13 cellular contexts compared by ENCODE assay signal in the genomic region with DNA sequence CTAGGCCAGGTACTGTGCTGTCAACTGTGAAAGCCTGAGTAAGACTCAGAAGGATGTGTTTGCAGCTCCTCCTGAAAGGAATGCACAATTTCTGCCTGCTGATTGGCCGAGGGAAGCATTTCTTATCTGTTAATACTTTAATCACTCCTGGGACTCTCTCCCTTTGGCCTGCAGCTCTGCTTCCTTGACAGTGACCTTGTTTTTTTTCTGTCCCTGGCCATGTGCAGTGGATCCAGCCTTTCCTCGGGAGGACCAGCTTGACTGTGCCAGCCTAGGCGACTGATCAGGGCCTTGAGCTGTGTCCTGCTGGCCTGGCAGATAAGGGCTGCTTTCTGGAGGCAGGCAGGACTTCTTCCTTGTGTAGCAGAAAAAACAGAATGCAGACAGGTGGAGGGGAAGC. TPM values are rescaled to one million over a fixed set of nuclear protein-coding genes. Genes with fewer than 3 reads are reported as not detected.
DNase-seq lines count a peak whose midpoint lies in the region; ATAC-seq and TF ChIP-seq lines count a peak whose summit lies in the region.
"Had no signal": no experiment of that assay in that cellular context is flagged by ENCODE, and none has a peak within 500 bp of the region (broad histone marks: within the 10 kb centered on the region; RNA-seq: fewer than 3 reads in every experiment).

No MANE protein-coding gene starts in this region.

- H3K9me3 Mint-ChIP-seq in activated CD8-positive, alpha-beta memory T cell treated with anti-CD3 and anti-CD28 coated beads, Interleukin-2, amount 10 ng/mL, durations not matched to agents 7 days and 5 days (ENCODE audit: low read depth), result peaks cover 5% of the 10 kb centered on the region

- H3K4me3 ChIP-seq in left ventricle myocardium inferior, result no peak overlapping the region
- H3K4me3 ChIP-seq: A549, skin epidermis had no signal

- peaks cover 95% of the 10 kb centered on the region for H3K4me1 ChIP-seq in left ventricle myocardium inferior
- H3K4me1 ChIP-seq: A549 had no signal

- H3K36me3 ChIP-seq in left ventricle myocardium inferior, result no peaks in the 10 kb centered on the region

- H3K4me1 Mint-ChIP-seq in activated CD8-positive, alpha-beta memory T cell treated with anti-CD3 and anti-CD28 coated beads, Interleukin-2, amount 10 ng/mL, durations not matched to agents 7 days and 5 days, result peaks cover 19% of the 10 kb centered on the region

- H3K27ac Mint-ChIP-seq in activated CD8-positive, alpha-beta memory T cell treated with anti-CD3 and anti-CD28 coated beads, Interleukin-2, amount 10 ng/mL, durations not matched to agents 7 days and 5 days, result no peak overlapping the region

- peak; percentile 50 for ATAC-seq in omental fat pad (ENCODE audit: low FRiP score)
- ATAC-seq in activated CD8-positive, alpha-beta memory T cell treated with anti-CD3 and anti-CD28 coated beads, Interleukin-2, amount 10 ng/mL, durations not matched to agents 7 days and 5 days, result no peak
- ATAC-seq: A549 had no signal

- H3K27me3 Mint-ChIP-seq in activated CD8-positive, alpha-beta memory T cell treated with anti-CD3 and anti-CD28 coated beads, Interleukin-2, amount 10 ng/mL, durations not matched to agents 7 days and 5 days, result no peaks in the 10 kb centered on the region
- H3K27me3 Mint-ChIP-seq: activated naive CD8-positive, alpha-beta T cell had no signal

- H3K36me3 Mint-ChIP-seq in activated CD8-positive, alpha-beta memory T cell treated with anti-CD3 and anti-CD28 coated beads, Interleukin-2, amount 10 ng/mL, durations not matched to agents 7 days and 5 days, result peaks cover 42% of the 10 kb centered on the region

- TF ChIP-seq CTCF in VCaP (conservative IDR thresholded peaks at IDR 0.05), result no peak
- no peak for TF ChIP-seq CTCF in left ventricle myocardium inferior (IDR thresholded peaks at IDR 0.05; ENCODE audit: borderline replicate concordance)
- no peak for TF ChIP-seq CTCF in omental fat pad (IDR thresholded peaks at IDR 0.05)

- no peaks in the 10 kb centered on the region for H3K9me3 ChIP-seq in left ventricle myocardium inferior (replicated peaks)
- H3K9me3 ChIP-seq: A549 had no signal

- CTCF ChIA-PET in activated CD8-positive, alpha-beta memory T cell treated with anti-CD3 and anti-CD28 coated beads, Interleukin-2, amount 10 ng/mL, durations not matched to agents 7 days and 5 days (lab: Charles Lee), result no interaction called here

- peak overlapping the region; percentile 93 for H3K27ac ChIP-seq in VCaP
- peak overlapping the region; percentile 72 for H3K27ac ChIP-seq in left ventricle myocardium inferior (replicated peaks)
- H3K27ac ChIP-seq: A549, skin epidermis had no signal

- intact Hi-C loops in left ventricle myocardium inferior (cut with micrococcal nuclease), result no loop called here

- H3K27me3 ChIP-seq in left ventricle myocardium inferior (ENCODE audit: low read depth), result no peaks in the 10 kb centered on the region

- peak; percentile 60 for DNase-seq in A172 (ENCODE audit: low spot score)
- no peak for DNase-seq in left ventricle myocardium inferior
- DNase-seq in omental fat pad (ENCODE audit: low spot score), result no peak
- DNase-seq in DMS79 (lab: John Stamatoyannopoulos, UW), result no peak
- DNase-seq in NCI-H2227 (lab: John Stamatoyannopoulos, UW; ENCODE audit: unreplicated experiment), result no peak
- no peak for DNase-seq in activated CD8-positive, alpha-beta memory T cell treated with anti-CD3 and anti-CD28 coated beads, Interleukin-2, amount 10 ng/mL, durations not matched to agents 7 days and 5 days
- no peak for DNase-seq in NCI-H187 (lab: John Stamatoyannopoulos, UW)
- DNase-seq: NCI-H1436 treated with DMSO at 0.1 percent for 48 hours, NCI-H510A had no signal

- H3K4me3 Mint-ChIP-seq in activated CD8-positive, alpha-beta memory T cell treated with anti-CD3 and anti-CD28 coated beads, Interleukin-2, amount 10 ng/mL, durations not matched to agents 7 days and 5 days, result no peak overlapping the region
- H3K4me3 Mint-ChIP-seq: activated naive CD8-positive, alpha-beta T cell had no signal

RNA-seq across cellular contexts. Expression of gene RNF144A, which starts 10.0 kb away (rescaled TPM):
- 11.4 and 12.3 TPM in 2 replicates for total RNA-seq in A172 (2014; rRNA removed; shearing (Covaris generic))
- total RNA-seq in left ventricle myocardium inferior (17.9 TPM), omental fat pad (10 to 100 TPM; 12.6 to 39.9 (median 16.3) TPM)
- total RNA-seq in activated CD8-positive, alpha-beta memory T cell treated with anti-CD3 and anti-CD28 coated beads, Interleukin-2, amount 10 ng/mL, durations not matched to agents 7 days and 5 days, result 10 to 100 TPM; 20.0 to 35.5 TPM

RNA-seq across cellular contexts. Expression of gene RSAD2, which starts 49.6 kb away (rescaled TPM):
- 2.8 and 3.5 TPM in 2 replicates for total RNA-seq in A172 (2014; rRNA removed; shearing (Covaris generic))
- total RNA-seq in left ventricle myocardium inferior (2.4 TPM), omental fat pad (10 to 100 TPM in 1 of 4 donors, 1 to 10 TPM in 2, under 1 TPM in 1; 0.56 to 25.1 (median 3.9) TPM)
- 100 to 1,000 TPM in 1 of 2 experiments, 10 to 100 TPM in 1; 83.0 to 183 TPM for total RNA-seq in activated CD8-positive, alpha-beta memory T cell treated with anti-CD3 and anti-CD28 coated beads, Interleukin-2, amount 10 ng/mL, durations not matched to agents 7 days and 5 days
